ENCODE assay signal across 1 cellular context in genomic region chr15:57592836-57593420, GRCh38.
TF ChIP-seq lines count a peak whose summit lies in the region.

No MANE protein-coding gene starts in this region.

TF ChIP-seq in GM23338, 12 proteins besides CTCF, POLR2A, EP300 and RAD21 (continued from another document):
- no peak for TF ChIP-seq ZNF462 (CRISPR knock-in tag; IDR thresholded peaks at IDR 0.05)
- no peak for TF ChIP-seq ZNF114 (CRISPR knock-in tag; IDR thresholded peaks at IDR 0.05)
- TF ChIP-seq CREB1 (CRISPR knock-in tag; IDR thresholded peaks at IDR 0.05; ENCODE audit: low read depth), result no peak
TF ChIP-seq in GM23338: peak in this region for 0.
